9 cellular contexts compared by ENCODE assay signal in the genomic region with DNA sequence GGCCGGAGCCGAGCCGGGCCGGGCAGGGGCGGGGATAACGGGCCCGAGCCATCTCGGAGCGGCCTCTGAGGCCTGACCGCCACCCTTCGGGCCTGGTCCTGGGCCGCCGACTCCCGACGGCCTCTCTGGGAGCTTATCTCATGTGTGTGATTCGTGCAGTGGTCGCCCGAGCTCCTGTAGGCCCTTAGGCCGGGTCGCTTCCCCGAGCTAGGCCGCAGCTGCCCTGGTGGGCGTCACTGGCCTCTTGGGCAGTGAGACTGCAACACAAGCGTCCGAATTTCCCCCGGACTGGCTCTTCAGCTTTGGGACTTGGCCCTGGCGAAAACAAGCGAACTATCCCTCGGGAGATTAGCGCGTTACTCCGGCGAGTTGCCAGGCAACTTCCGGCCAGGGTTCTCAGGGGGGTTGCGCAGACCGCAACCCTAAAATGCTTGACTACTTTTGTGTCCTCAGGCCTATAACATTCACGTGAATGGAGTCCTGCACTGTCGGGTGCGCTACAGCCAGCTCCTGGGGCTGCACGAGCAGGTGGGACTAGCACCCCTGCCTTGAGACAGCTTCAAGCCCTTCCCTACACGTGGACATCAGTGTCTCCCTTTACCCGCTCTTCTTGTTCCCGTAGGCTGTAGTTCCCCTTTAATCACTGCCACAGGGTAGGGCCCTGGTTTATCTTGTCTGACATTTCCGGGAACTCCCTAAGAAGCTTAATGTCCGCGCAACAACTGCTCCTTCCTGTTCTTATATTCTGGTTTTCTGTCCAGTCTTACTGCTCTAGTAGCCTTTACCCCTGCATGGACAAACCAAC. TPM values are rescaled to one million over a fixed set of nuclear protein-coding genes. Genes with fewer than 3 reads are reported as not detected.
DNase-seq lines count a peak whose midpoint lies in the region; ATAC-seq, FAIRE-seq and TF ChIP-seq lines count a peak whose summit lies in the region.
"Had no signal": no experiment of that assay in that cellular context is flagged by ENCODE, and none has a peak within 500 bp of the region (broad histone marks: within the 10 kb centered on the region; RNA-seq: fewer than 3 reads in every experiment).

No MANE protein-coding gene starts in this region.

- WGBS in urinary bladder = under 1% methylated on average over 46 of the region's 46 CpGs

- peaks cover 81% of the 10 kb centered on the region for H3K36me3 Mint-ChIP-seq in activated B cell treated with CpG ODN at 0.5 μM for 24 hours (ENCODE audit: low read depth)

- no peak for TF ChIP-seq CTCF in activated B cell treated with CpG ODN at 0.5 μM for 24 hours (IDR thresholded peaks at IDR 0.05)

- H3K9me3 Mint-ChIP-seq in activated B cell treated with CpG ODN at 0.5 μM for 24 hours = no peaks in the 10 kb centered on the region

- CTCF ChIA-PET in activated B cell treated with CpG ODN at 0.5 μM for 24 hours (lab: Charles Lee) = interaction anchor here (1.2 to 1.5 kb wide), 4 partner anchors 9 to 313 kb away, joined by 3 to 6 read pairs (median 5); a partner anchor contains a TSS

- H3K27ac Mint-ChIP-seq in activated B cell treated with CpG ODN at 0.5 μM for 24 hours = peak overlapping the region; percentile 98

- peak overlapping the region; percentile 94 for H3K4me3 Mint-ChIP-seq in activated B cell treated with CpG ODN at 0.5 μM for 24 hours

- no peaks in the 10 kb centered on the region for H3K4me1 ChIP-seq in urinary bladder (ENCODE audit: insufficient read depth)

- peaks cover 6% of the 10 kb centered on the region for H3K36me3 ChIP-seq in urinary bladder (ENCODE audit: insufficient read depth)

- intact Hi-C loops in activated B cell treated with CpG ODN at 0.5 μM for 24 hours (cut with micrococcal nuclease) = loop anchor here (1.0 to 5.0 kb wide), 15 partner anchors 9 to 521 kb away; a partner anchor contains a TSS

- ATAC-seq in GM21825 (IDR thresholded peaks at IDR 0.05; ENCODE audit: unreplicated experiment) = peak; percentile 18
- peak; percentile 41 for ATAC-seq in activated B cell treated with CpG ODN at 0.5 μM for 24 hours (ENCODE audit: low read depth)

- no peaks in the 10 kb centered on the region for H3K27me3 Mint-ChIP-seq in activated B cell treated with CpG ODN at 0.5 μM for 24 hours

- FAIRE-seq in GM12891 (lab: Jason Lieb, UNC) = peak; percentile 47
- FAIRE-seq: islet of Langerhans had no signal

- peak overlapping the region; percentile 97 for H3K4me3 ChIP-seq in urinary bladder (ENCODE audit: low read depth, low read length)

- H3K4me1 Mint-ChIP-seq in activated B cell treated with CpG ODN at 0.5 μM for 24 hours = peaks cover 35% of the 10 kb centered on the region

- H3K27ac ChIP-seq in urinary bladder (ENCODE audit: low read depth) = peak overlapping the region; percentile 71

- POLR2A ChIA-PET in activated B cell treated with CpG ODN at 0.5 μM for 24 hours (lab: Charles Lee) = interaction anchor here (0.5 to 5.1 kb wide), 22 partner anchors 10 to 513 kb away, joined by 3 to 96 read pairs (median 4); a partner anchor contains a TSS

- TF ChIP-seq POLR2A in GM12891 (IDR thresholded peaks at IDR 0.05; ENCODE audit: low read depth, low read length) (peak; percentile 69), erythroblast (IDR thresholded peaks at IDR 0.05; ENCODE audit: low read length) (no peak)

- DNase-seq in GM12891 (ENCODE audit: insufficient read length, low spot score) (peak; percentile 26), Kasumi-1 (lab: John Stamatoyannopoulos, UW) (peak; percentile 92 to 94), activated B cell treated with CpG ODN at 0.5 μM for 24 hours (peak; percentile 73), erythroblast (lab: John Stamatoyannopoulos, UW) (peak; percentile 74 to 82), myocyte (ENCODE audit: low read depth) (peak; percentile 54), NCI-H1092 (lab: John Stamatoyannopoulos, UW) (no peak)

TF ChIP-seq in GM12891, 5 proteins besides CTCF, POLR2A, EP300 and RAD21:
- TF ChIP-seq POU2F2 (IDR thresholded peaks at IDR 0.05; ENCODE audit: low read depth, low read length) (peak; percentile 38; the same call in 1 of the 2 replicates), SPI1 (IDR thresholded peaks at IDR 0.05; ENCODE audit: low read depth, low read length) (no peak), TAF1 (IDR thresholded peaks at IDR 0.05; ENCODE audit: low read depth, low read length) (peak; percentile 16; the same call in 1 of the 2 replicates), PAX5 (IDR thresholded peaks at IDR 0.05; ENCODE audit: insufficient read depth, low read length, severe bottlenecking) (no peak), POLR2AphosphoS5 (IDR thresholded peaks at IDR 0.05; ENCODE audit: low read depth, low read length) (peak; percentile 62)
TF ChIP-seq in GM12891: peak in this region for 3.

RNA-seq across cellular contexts. Expression of a gene that starts 0.6 kb away (rescaled TPM):
- 87.4 TPM for polyA plus RNA-seq in GM12891 (2012; ENCODE audit: low read depth, missing spikeins)
- 124 and 128 TPM in 2 replicates for total RNA-seq in activated B cell treated with CpG ODN at 0.5 μM for 24 hours
- total RNA-seq in myocyte = 155 and 159 TPM in 2 replicates
- 158 TPM for polyA plus RNA-seq in myocyte (2012)
- 69.8 TPM for total RNA-seq in urinary bladder
- 105 TPM for polyA plus RNA-seq in urinary bladder

RNA-seq across cellular contexts. Expression of a gene that starts 0.9 kb away (rescaled TPM):
- 28.1 TPM for polyA plus RNA-seq in GM12891 (2012; ENCODE audit: low read depth, missing spikeins)
- total RNA-seq in activated B cell treated with CpG ODN at 0.5 μM for 24 hours (43.3 and 49.9 TPM in 2 replicates), myocyte (29.7 and 32.2 TPM in 2 replicates), urinary bladder (11.2 TPM)
- 46.2 TPM for polyA plus RNA-seq in myocyte (2012)
- polyA plus RNA-seq in urinary bladder = 48.8 TPM

RNA-seq across cellular contexts. Expression of a gene that starts 9.5 kb away (rescaled TPM):
- polyA plus RNA-seq in GM12891 (2012; ENCODE audit: low read depth, missing spikeins) = 10.1 TPM
- total RNA-seq in activated B cell treated with CpG ODN at 0.5 μM for 24 hours = 30.1 and 32.8 TPM in 2 replicates
- 11.1 and 15.3 TPM in 2 replicates for total RNA-seq in myocyte
- polyA plus RNA-seq in myocyte (2012) = 22.0 TPM
- total RNA-seq in urinary bladder = 6.1 TPM
- polyA plus RNA-seq in urinary bladder = 19.9 TPM

RNA-seq across cellular contexts. Expression of a gene that starts 14.5 kb away (rescaled TPM):
- 45.3 TPM for polyA plus RNA-seq in GM12891 (2012; ENCODE audit: low read depth, missing spikeins)
- 91.7 and 119 TPM in 2 replicates for total RNA-seq in activated B cell treated with CpG ODN at 0.5 μM for 24 hours
- total RNA-seq in myocyte = 45.8 and 46.9 TPM in 2 replicates
- polyA plus RNA-seq in myocyte (2012) = 33.9 TPM
- total RNA-seq in urinary bladder = 37.7 TPM
- polyA plus RNA-seq in urinary bladder = 29.9 TPM

RNA-seq across cellular contexts. Expression of a gene that starts 38.4 kb away (rescaled TPM):
- 102 TPM for polyA plus RNA-seq in GM12891 (2012; ENCODE audit: low read depth, missing spikeins)
- 74.7 and 75.2 TPM in 2 replicates for total RNA-seq in activated B cell treated with CpG ODN at 0.5 μM for 24 hours
- total RNA-seq in myocyte = 68.0 and 72.4 TPM in 2 replicates
- polyA plus RNA-seq in myocyte (2012) = 71.8 TPM
- total RNA-seq in urinary bladder = 30.0 TPM
- polyA plus RNA-seq in urinary bladder = 65.5 TPM
